In the genomic region with DNA sequence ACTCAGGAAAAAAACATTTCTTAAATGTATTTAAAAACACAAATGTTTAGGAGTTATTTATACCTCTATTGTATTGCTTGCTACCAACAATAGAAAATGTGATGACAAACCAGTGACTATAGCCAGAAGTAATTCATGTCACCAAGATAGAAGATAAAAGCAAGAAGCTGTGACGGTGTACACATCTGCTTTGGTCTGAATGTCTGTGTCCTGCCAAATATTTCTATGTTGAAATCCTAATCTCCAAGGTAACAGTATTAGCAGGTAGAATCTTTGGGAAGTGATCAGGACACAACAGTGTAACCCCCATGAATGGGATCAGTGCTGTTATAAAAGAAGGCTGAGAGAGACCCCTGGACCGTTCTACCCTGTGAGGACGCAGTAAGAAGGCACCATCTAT, we compare ENCODE assay signal across 26 cellular contexts.
"Had no signal": no experiment of that assay in that cellular context is flagged by ENCODE, and none has a peak within 500 bp of the region (broad histone marks: within the 10 kb centered on the region; RNA-seq: fewer than 3 reads in every experiment).

No MANE protein-coding gene starts in this region.

- H2AFZ ChIP-seq: hepatocyte had no signal

- H3K4me3 Mint-ChIP-seq: dendritic cell treated with granulocyte-macrophage colony-stimulating factor and Interleukin-4, amounts not matched to agents 40 ng/mL and 50 ng/mL, for 4 days; effector memory CD8-positive, alpha-beta T cell; endodermal cell; immature natural killer cell; memory B cell had no signal

- H3K79me2 ChIP-seq: hepatocyte had no signal

- DNase-seq: colonic mucosa; cortex of kidney; effector CD8-positive, alpha-beta T cell; effector memory CD8-positive, alpha-beta T cell; endodermal cell; foreskin keratinocyte; heart left ventricle; hypothalamus; immature natural killer cell; islet precursor cell; kidney; kidney glomerular epithelial cell; left colon; left lung; left ventricle myocardium superior; mammary epithelial cell; mesendoderm; midbrain had no signal

- H3K4me3 ChIP-seq: colonic mucosa, esophagus muscularis mucosa, gastroesophageal sphincter, heart left ventricle, hepatocyte, left lung, lung had no signal

- FAIRE-seq: endometrium, frontal cortex, kidney had no signal

- H3K4me2 ChIP-seq: hepatocyte had no signal

- H3K27me3 ChIP-seq: colonic mucosa, esophagus muscularis mucosa, foreskin keratinocyte, gastroesophageal sphincter, heart left ventricle, hepatocyte, left lung had no signal

- H3K4me1 ChIP-seq: colonic mucosa, esophagus muscularis mucosa, gastroesophageal sphincter had no signal

- H3K9me3 Mint-ChIP-seq: dendritic cell treated with granulocyte-macrophage colony-stimulating factor and Interleukin-4, amounts not matched to agents 40 ng/mL and 50 ng/mL, for 4 days; effector memory CD8-positive, alpha-beta T cell; endodermal cell; immature natural killer cell; memory B cell had no signal

- H3K27ac ChIP-seq: colonic mucosa, esophagus muscularis mucosa, foreskin keratinocyte, gastroesophageal sphincter, hepatocyte had no signal

- H3K27ac Mint-ChIP-seq: effector memory CD8-positive, alpha-beta T cell; endodermal cell; memory B cell had no signal

- H3K9me3 ChIP-seq: colonic mucosa, esophagus muscularis mucosa, gastroesophageal sphincter, heart left ventricle, left lung had no signal

- H3K4me1 Mint-ChIP-seq: endodermal cell, memory B cell had no signal

- H3K27me3 Mint-ChIP-seq: dendritic cell treated with granulocyte-macrophage colony-stimulating factor and Interleukin-4, amounts not matched to agents 40 ng/mL and 50 ng/mL, for 4 days; effector memory CD8-positive, alpha-beta T cell; memory B cell had no signal
